8 cellular contexts compared by ENCODE assay signal in the genomic region with DNA sequence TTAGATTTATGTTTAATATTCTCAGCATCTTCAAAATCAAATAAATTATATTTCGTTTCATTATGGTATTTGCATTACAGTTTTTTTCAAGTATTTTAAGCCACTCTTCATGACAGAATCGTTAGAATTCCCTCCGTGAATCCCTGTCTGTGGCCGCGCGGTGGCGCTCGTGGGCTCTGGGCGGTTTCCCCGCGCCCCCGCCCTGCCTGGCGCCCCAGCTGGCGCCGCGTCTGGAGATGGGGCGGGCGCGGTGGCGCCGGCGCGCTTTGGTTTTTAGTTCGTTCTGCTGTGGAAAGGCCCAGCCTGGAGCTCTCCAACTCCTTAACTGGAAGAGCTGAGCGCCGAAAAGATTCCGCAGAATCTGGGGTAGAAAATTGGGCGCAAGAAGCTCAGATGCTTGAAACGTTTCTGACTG. TPM values are rescaled to one million over a fixed set of nuclear protein-coding genes. Genes with fewer than 3 reads are reported as not detected.
A peak's percentile ranks its signal among the peaks of the same experiment; 100 is the strongest.
DNase-seq lines count a peak whose midpoint lies in the region; ATAC-seq and TF ChIP-seq lines count a peak whose summit lies in the region.

No MANE protein-coding gene starts in this region.

- no peaks in the 10 kb centered on the region for H3K27me3 ChIP-seq in MM.1S (replicated peaks; ENCODE audit: insufficient read depth, low read length)
- no peaks in the 10 kb centered on the region for H3K27me3 ChIP-seq in right atrium auricular region
- H3K27me3 ChIP-seq in SJCRH30 = no peaks in the 10 kb centered on the region

- peak; percentile 90 for TF ChIP-seq CTCF in MM.1S (IDR thresholded peaks at IDR 0.05; ENCODE audit: low read length)
- TF ChIP-seq CTCF in right atrium auricular region (IDR thresholded peaks at IDR 0.05) = peak; percentile 79 to 88

- H3K4me1 ChIP-seq in MM.1S (ENCODE audit: low read length) (no peaks in the 10 kb centered on the region), right atrium auricular region (no peaks in the 10 kb centered on the region), SJCRH30 (no peaks in the 10 kb centered on the region)

- peak overlapping the region; percentile 45; the same call in 1 of the 2 replicates for H3K4me2 ChIP-seq in MM.1S (ENCODE audit: low read depth, low read length)

- H3K27ac ChIP-seq in MM.1S (ENCODE audit: low read length) (no peak overlapping the region), right atrium auricular region (peak overlapping the region; percentile 51 to 65), SJCRH30 (no peak overlapping the region)

- H3K9ac ChIP-seq in MM.1S (ENCODE audit: low read length) = no peak overlapping the region

- H3K36me3 ChIP-seq in MM.1S (replicated peaks; ENCODE audit: insufficient read depth, low read length) (no peaks in the 10 kb centered on the region), right atrium auricular region (peaks cover 9% of the 10 kb centered on the region), SJCRH30 (peaks cover 11% of the 10 kb centered on the region)

- DNase-seq in DMS 273 (lab: John Stamatoyannopoulos, UW; ENCODE audit: unreplicated experiment) (peak; percentile 96), MM.1S (peak; percentile 70), anterior cingulate cortex (lab: John Stamatoyannopoulos, UW) (peak in 51 of 58 donors; percentile 12 to 80 (median 48)), right atrium auricular region (ENCODE audit: low spot score) (no peak), renal cortical epithelial cell (ENCODE audit: low read depth) (peak; percentile 37), SJCRH30 (no peak)
- no peak for DNase-seq in stimulated activated CD4-positive, alpha-beta T cell treated with anti-CD3 and anti-CD28 coated beads, Interleukin-4, amount 100 ng/mL, for 4 hours

- H4K20me1 ChIP-seq in MM.1S (ENCODE audit: insufficient read depth, low read length) = no peaks in the 10 kb centered on the region

- ATAC-seq in GM19035 (IDR thresholded peaks at IDR 0.05; ENCODE audit: unreplicated experiment) = no peak

- H3K9me3 ChIP-seq in MM.1S (replicated peaks; ENCODE audit: insufficient read depth, low read length) (no peaks in the 10 kb centered on the region), right atrium auricular region (no peaks in the 10 kb centered on the region), SJCRH30 (replicated peaks) (no peaks in the 10 kb centered on the region)

- H3F3A ChIP-seq in MM.1S (ENCODE audit: insufficient read depth, low read length) = no peaks in the 10 kb centered on the region

- no peaks in the 10 kb centered on the region for H3K79me2 ChIP-seq in MM.1S (ENCODE audit: low read length)

- H3K9me2 ChIP-seq in MM.1S (replicated peaks; ENCODE audit: insufficient read depth, low read length) = no peaks in the 10 kb centered on the region

- H2AFZ ChIP-seq in MM.1S (ENCODE audit: low read length) = 0 out of 2 replicates have a peak overlapping the region, but pooled peaks have one; percentile 14

- H3K4me3 ChIP-seq in MM.1S (ENCODE audit: low read length) (no peak overlapping the region), right atrium auricular region (peak overlapping the region; percentile 26 to 34), SJCRH30 (no peak overlapping the region)

RNA-seq across cellular contexts. Expression of a gene that starts 25.7 kb away (rescaled TPM):
- total RNA-seq in right atrium auricular region (10 to 100 TPM; 36.7 to 60.5 TPM), renal cortical epithelial cell (123 and 163 TPM in 2 replicates)
- 53.1 and 62.0 TPM in 2 replicates for total RNA-seq in SJCRH30 (2014; rRNA removed; shearing (Covaris generic))

RNA-seq across cellular contexts. Expression of a gene that starts 56.3 kb away (rescaled TPM):
- total RNA-seq in right atrium auricular region (1 to 10 TPM; 4.5 to 5.8 TPM), renal cortical epithelial cell (not detected in 2 replicates)
- 0.18 and 0.25 TPM in 2 replicates for total RNA-seq in SJCRH30 (2014; rRNA removed; shearing (Covaris generic))

Comparison
In these comparisons a context has a peak if more than half of its experiments do, and no peak if none do; other contexts are left out.
1. DNase-seq: peak in DMS 273 (single experiment), MM.1S (single experiment), anterior cingulate cortex (51 of 58) and renal cortical epithelial cell (single experiment); none in right atrium auricular region (single experiment), SJCRH30 (0 of 2) and stimulated activated CD4-positive, alpha-beta T cell treated with anti-CD3 and anti-CD28 coated beads, Interleukin-4, amount 100 ng/mL, for 4 hours (0 of 2).
2. H3K27ac ChIP-seq: peak in right atrium auricular region (2 of 2); none in MM.1S (single experiment) and SJCRH30 (single experiment).
3. H3K4me3 ChIP-seq: peak in right atrium auricular region (2 of 2); none in MM.1S (single experiment) and SJCRH30 (single experiment).